In genomic region chr1:25296501-25296900, GRCh38 we compare ENCODE assay signal across 11 cellular contexts. TPM values are rescaled to one million over a fixed set of nuclear protein-coding genes. Genes with fewer than 3 reads are reported as not detected.
DNase-seq lines count a peak whose midpoint lies in the region; ATAC-seq, FAIRE-seq and TF ChIP-seq lines count a peak whose summit lies in the region.
"Not testable (repeated sequence)": the region's sequence is repeated elsewhere in the genome, so short reads cannot be mapped to it uniquely, and the experiment has no call there.
"Had no signal": no experiment of that assay in that cellular context is flagged by ENCODE, and none has a peak within 500 bp of the region (broad histone marks: within the 10 kb centered on the region; RNA-seq: fewer than 3 reads in every experiment).

No MANE protein-coding gene starts in this region.

- peak; percentile 31 for ATAC-seq in CD8-positive, alpha-beta T cell
- peak; percentile 61 for ATAC-seq in activated CD8-positive, alpha-beta T cell treated with anti-CD3 and anti-CD28 coated beads for 36 hours
- peak; percentile 58 for ATAC-seq in central memory CD8-positive, alpha-beta T cell (replicated peaks; ENCODE audit: extremely low read depth, poor library complexity, severe bottlenecking)
- peak; percentile 36 for ATAC-seq in effector memory CD8-positive, alpha-beta T cell (replicated peaks)

- H3K27me3 ChIP-seq in CD8-positive, alpha-beta T cell (ENCODE audit: insufficient read depth, low read length): not testable (repeated sequence)

- H3K9me3 ChIP-seq in CD8-positive, alpha-beta T cell (ENCODE audit: low read length): not testable (repeated sequence)

- H3K9me3 Mint-ChIP-seq in CD8-positive, alpha-beta T cell; activated CD8-positive, alpha-beta T cell treated with anti-CD3 and anti-CD28 coated beads for 36 hours; central memory CD8-positive, alpha-beta T cell; effector memory CD8-positive, alpha-beta T cell: not testable (repeated sequence)

- not testable (repeated sequence) for H3K27me3 Mint-ChIP-seq in CD8-positive, alpha-beta T cell (ENCODE audit: low read depth); activated CD8-positive, alpha-beta T cell treated with anti-CD3 and anti-CD28 coated beads for 36 hours; central memory CD8-positive, alpha-beta T cell; effector memory CD8-positive, alpha-beta T cell

- H3K27ac Mint-ChIP-seq in CD8-positive, alpha-beta T cell; activated CD8-positive, alpha-beta T cell treated with anti-CD3 and anti-CD28 coated beads for 36 hours: not testable (repeated sequence)
- peak overlapping the region; percentile 51 for H3K27ac Mint-ChIP-seq in central memory CD8-positive, alpha-beta T cell (ENCODE audit: low read depth)
- peak overlapping the region in 1 of 2 donors; percentile 76 for H3K27ac Mint-ChIP-seq in effector memory CD8-positive, alpha-beta T cell

- not testable (repeated sequence) for H3K4me1 Mint-ChIP-seq in CD8-positive, alpha-beta T cell (ENCODE audit: low read depth); activated CD8-positive, alpha-beta T cell treated with anti-CD3 and anti-CD28 coated beads for 36 hours (ENCODE audit: low read depth); central memory CD8-positive, alpha-beta T cell; effector memory CD8-positive, alpha-beta T cell (ENCODE audit: low read depth in 2 of 2)

- not testable (repeated sequence) for H3K36me3 Mint-ChIP-seq in CD8-positive, alpha-beta T cell; activated CD8-positive, alpha-beta T cell treated with anti-CD3 and anti-CD28 coated beads for 36 hours (ENCODE audit: low read depth); central memory CD8-positive, alpha-beta T cell (ENCODE audit: insufficient read depth); effector memory CD8-positive, alpha-beta T cell (ENCODE audit: insufficient read depth)

- H3K4me1 ChIP-seq in CD8-positive, alpha-beta T cell (ENCODE audit: insufficient read depth, low read length): not testable (repeated sequence)

- CTCF ChIA-PET in CD8-positive, alpha-beta T cell (lab: Charles Lee); activated CD8-positive, alpha-beta T cell treated with anti-CD3 and anti-CD28 coated beads for 36 hours (lab: Charles Lee): not testable (repeated sequence)

- FAIRE-seq in GM18507 (lab: Jason Lieb, UNC): peak; percentile 29

- H3K27ac ChIP-seq in CD8-positive, alpha-beta T cell (ENCODE audit: low read depth, low read length): not testable (repeated sequence)

- H3K36me3 ChIP-seq in CD8-positive, alpha-beta T cell (ENCODE audit: insufficient read depth, low read length): not testable (repeated sequence)

- POLR2A ChIA-PET in CD8-positive, alpha-beta T cell (lab: Charles Lee); activated CD8-positive, alpha-beta T cell treated with anti-CD3 and anti-CD28 coated beads for 36 hours (lab: Charles Lee): not testable (repeated sequence)

- peak in 1 of 7 experiments; percentile 24 for DNase-seq in CD8-positive, alpha-beta T cell
- DNase-seq in GM18507 (ENCODE audit: extremely low spot score, insufficient read length, low read depth); effector memory CD8-positive, alpha-beta T cell: not testable (repeated sequence)
- DNase-seq in activated CD8-positive, alpha-beta T cell treated with anti-CD3 and anti-CD28 coated beads for 36 hours: peak; percentile 36
- DNase-seq in central memory CD8-positive, alpha-beta T cell (ENCODE audit: low spot score in 2 of 2): peak in 1 of 2 donors; percentile 12

- intact Hi-C loops in CD8-positive, alpha-beta T cell (cut with DNase I, micrococcal nuclease); activated CD8-positive, alpha-beta T cell treated with anti-CD3 and anti-CD28 coated beads for 36 hours (cut with micrococcal nuclease): not testable (repeated sequence)

- H3K4me3 Mint-ChIP-seq in CD8-positive, alpha-beta T cell; activated CD8-positive, alpha-beta T cell treated with anti-CD3 and anti-CD28 coated beads for 36 hours; central memory CD8-positive, alpha-beta T cell; effector memory CD8-positive, alpha-beta T cell: not testable (repeated sequence)

- TF ChIP-seq CTCF in CD8-positive, alpha-beta T cell (IDR thresholded peaks at IDR 0.05); activated CD8-positive, alpha-beta T cell treated with anti-CD3 and anti-CD28 coated beads for 36 hours (IDR thresholded peaks at IDR 0.05): not testable (repeated sequence)

- H3K4me3 ChIP-seq in CD8-positive, alpha-beta T cell (ENCODE audit: low read depth, low read length): not testable (repeated sequence)

RNA-seq across cellular contexts. Expression of gene RHD, which starts 24.2 kb away (rescaled TPM):
- total RNA-seq in CD8-positive, alpha-beta T cell: under 1 TPM; 0.14 to 0.19 TPM
- total RNA-seq in activated CD8-positive, alpha-beta T cell treated with anti-CD3 and anti-CD28 coated beads for 36 hours: not detected
- total RNA-seq: A172; B cell; CD4-positive, alpha-beta T cell; CD8-positive, alpha-beta memory T cell; Daoy; G401 had no signal

RNA-seq across cellular contexts. Expression of gene TMEM50A, which starts 41.6 kb away (rescaled TPM):
- total RNA-seq in CD8-positive, alpha-beta T cell: 100 to 1,000 TPM; 103 to 118 TPM
- total RNA-seq in activated CD8-positive, alpha-beta T cell treated with anti-CD3 and anti-CD28 coated beads for 36 hours: 10 to 100 TPM; 88.5 to 89.3 TPM

RNA-seq across cellular contexts. Expression of gene RSRP1, which starts 49.2 kb away (rescaled TPM):
- 100 to 1,000 TPM; 472 to 482 TPM for total RNA-seq in CD8-positive, alpha-beta T cell
- 100 to 1,000 TPM; 124 to 139 TPM for total RNA-seq in activated CD8-positive, alpha-beta T cell treated with anti-CD3 and anti-CD28 coated beads for 36 hours
